Comparison of ENCODE assay signal across 29 cellular contexts in genomic region chr2:135219226-135219625, GRCh38.
"Had no signal": no experiment of that assay in that cellular context is flagged by ENCODE, and none has a peak within 500 bp of the region (broad histone marks: within the 10 kb centered on the region; RNA-seq: fewer than 3 reads in every experiment).

No MANE protein-coding gene starts in this region.

- H3K36me3 ChIP-seq: ascending aorta, breast epithelium, gastrocnemius medialis had no signal

- H3K27ac ChIP-seq: ascending aorta, breast epithelium, epithelial cell of prostate, esophagus squamous epithelium, gastrocnemius medialis, heart left ventricle had no signal

- H3K27me3 ChIP-seq: ascending aorta, breast epithelium, esophagus squamous epithelium, gastrocnemius medialis, heart left ventricle had no signal

- H3K4me3 ChIP-seq: ascending aorta, breast epithelium, esophagus squamous epithelium, gastrocnemius medialis, heart left ventricle had no signal

- H3K4me1 ChIP-seq: ascending aorta, breast epithelium, esophagus squamous epithelium, gastrocnemius medialis, heart left ventricle had no signal

- DNase-seq: activated CD4-positive, alpha-beta memory T cell treated with anti-CD3 and anti-CD28 coated beads, Interleukin-2, amount 10 ng/mL, durations not matched to agents 7 days and 5 days; activated CD4-positive, alpha-beta T cell treated with anti-CD3 and anti-CD28 coated beads for 36 hours; activated CD4-positive, alpha-beta T cell treated with anti-CD3 and anti-CD28 coated beads, Interleukin-2, amount 10 ng/mL, durations not matched to agents 7 days and 5 days; activated CD4-positive, alpha-beta T cell treated with anti-CD3 and anti-CD28 coated beads, Interleukin-2, amount 50 U/mL, for 4 hours; activated CD4-positive, CD25-positive, alpha-beta regulatory T cell; activated CD4-positive, CD25-positive, alpha-beta regulatory T cell treated with anti-CD3 and anti-CD28 coated beads, Interleukin-2, amount 50 U/mL, for 72 hours; activated CD8-positive, alpha-beta memory T cell treated with anti-CD3 and anti-CD28 coated beads, Interleukin-2, amount 50 U/mL, for 48 hours; activated gamma-delta T cell; activated naive CD4-positive, alpha-beta T cell; activated naive CD4-positive, alpha-beta T cell treated with anti-CD3 and anti-CD28 coated beads, Interleukin-2, amount 10 ng/mL, durations not matched to agents 7 days and 5 days; activated naive CD8-positive, alpha-beta T cell treated with anti-CD3 and anti-CD28 coated beads, Interleukin-2, amount 10 ng/mL, durations not matched to agents 7 days and 5 days; activated T-cell treated with anti-CD3 and anti-CD28 coated beads for 4 hours; activated T-cell treated with anti-CD3 and anti-CD28 coated beads, Interleukin-2, amount 50 U/mL, for 24 hours; activated T-cell treated with anti-CD3 and anti-CD28 coated beads, Interleukin-2, amount 50 U/mL, for 72 hours; cortex of kidney; dermis blood vessel endothelial cell; effector CD4-positive, alpha-beta T cell; effector memory CD8-positive, alpha-beta T cell; esophagus squamous epithelium; gastrocnemius medialis; glutamatergic neuron; heart left ventricle; T-helper 1 cell; T-helper 17 cell; T1000 had no signal

- H3K9me3 ChIP-seq: ascending aorta, breast epithelium, esophagus squamous epithelium, gastrocnemius medialis, heart left ventricle had no signal

- ATAC-seq: activated CD4-positive, alpha-beta T cell treated with anti-CD3 and anti-CD28 coated beads for 36 hours; activated naive CD4-positive, alpha-beta T cell treated with anti-CD3 and anti-CD28 coated beads, Interleukin-2, amount 50 U/mL, for 72 hours; activated T-cell treated with anti-CD3 and anti-CD28 coated beads, Interleukin-2, amount 50 U/mL, for 72 hours; effector memory CD8-positive, alpha-beta T cell; gastrocnemius medialis; heart left ventricle; T-helper 17 cell had no signal
